In the genomic region with DNA sequence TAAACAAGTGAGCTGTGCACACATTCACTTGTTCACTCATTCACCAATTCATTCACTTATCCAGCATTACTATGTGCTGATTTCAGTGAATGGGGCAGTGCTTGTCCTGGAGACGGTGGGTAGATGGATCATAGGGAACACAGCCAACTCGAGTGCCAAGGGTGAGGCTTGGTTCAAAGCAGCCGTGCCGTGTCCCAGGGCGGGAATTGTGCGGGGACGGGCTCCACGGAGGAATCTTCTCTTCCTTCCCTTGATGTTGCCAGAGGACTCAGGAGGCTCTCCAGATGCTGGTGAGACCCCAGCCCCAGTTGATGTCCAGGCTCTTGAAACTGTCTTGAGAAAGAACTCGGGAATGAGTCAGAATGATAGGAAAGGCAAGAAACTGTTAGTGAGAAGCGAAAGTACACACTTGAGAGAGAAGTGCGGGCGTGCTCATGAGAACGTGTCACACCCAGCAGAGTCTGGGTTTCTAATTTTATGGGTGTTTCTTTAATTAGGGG, we compare ENCODE assay signal across 9 cellular contexts. TPM values are rescaled to one million over a fixed set of nuclear protein-coding genes. Genes with fewer than 3 reads are reported as not detected.
DNase-seq lines count a peak whose midpoint lies in the region; ATAC-seq and TF ChIP-seq lines count a peak whose summit lies in the region.
"Had no signal": no experiment of that assay in that cellular context is flagged by ENCODE, and none has a peak within 500 bp of the region (broad histone marks: within the 10 kb centered on the region; RNA-seq: fewer than 3 reads in every experiment).

No MANE protein-coding gene starts in this region.

- no peak for TF ChIP-seq EP300 in esophagus muscularis mucosa (IDR thresholded peaks at IDR 0.05)

- TF ChIP-seq CTCF in GM10266 (IDR thresholded peaks at IDR 0.05; ENCODE audit: control insufficient read depth, insufficient read depth, low read depth, missing control alignments) (no peak), esophagus muscularis mucosa (IDR thresholded peaks at IDR 0.05) (no peak)
- TF ChIP-seq CTCF in activated CD8-positive, alpha-beta T cell treated with anti-CD3 and anti-CD28 coated beads for 36 hours (IDR thresholded peaks at IDR 0.05) = no peak

- peaks cover 9 to 14% (median 10%) of the 10 kb centered on the region in 4 donors for H3K4me1 ChIP-seq in esophagus muscularis mucosa

- POLR2A ChIA-PET in activated CD8-positive, alpha-beta T cell treated with anti-CD3 and anti-CD28 coated beads for 36 hours (lab: Charles Lee) = no interaction called here

- no peaks in the 10 kb centered on the region for H3K9me3 Mint-ChIP-seq in activated CD8-positive, alpha-beta T cell treated with anti-CD3 and anti-CD28 coated beads for 36 hours

- peaks cover 0 to 8% (median 0%) of the 10 kb centered on the region in 4 donors for H3K27me3 ChIP-seq in esophagus muscularis mucosa

- H3K27ac ChIP-seq in esophagus muscularis mucosa (replicated peaks in 1 of 4) = peak overlapping the region in 1 of 4 donors; percentile 27

- CTCF ChIA-PET in activated CD8-positive, alpha-beta T cell treated with anti-CD3 and anti-CD28 coated beads for 36 hours (lab: Charles Lee) = interaction anchor here (1.5 to 1.7 kb wide), 2 partner anchors 158 to 162 kb away, joined by 3 to 5 read pairs; no protein-coding TSS in a partner anchor

- H3K4me3 ChIP-seq in esophagus muscularis mucosa = peak overlapping the region in 1 of 4 donors; percentile 20

- intact Hi-C loops in esophagus muscularis mucosa (cut with DNase I) = no loop called here
- intact Hi-C loops in activated CD8-positive, alpha-beta T cell treated with anti-CD3 and anti-CD28 coated beads for 36 hours (cut with micrococcal nuclease) = no loop called here

- H3K9me3 ChIP-seq in esophagus muscularis mucosa = no peaks in the 10 kb centered on the region

- H3K4me1 Mint-ChIP-seq in activated CD8-positive, alpha-beta T cell treated with anti-CD3 and anti-CD28 coated beads for 36 hours (ENCODE audit: low read depth) = peaks cover 12% of the 10 kb centered on the region

- H3K27me3 Mint-ChIP-seq in activated CD8-positive, alpha-beta T cell treated with anti-CD3 and anti-CD28 coated beads for 36 hours = no peaks in the 10 kb centered on the region

- no peaks in the 10 kb centered on the region for H3K36me3 Mint-ChIP-seq in activated CD8-positive, alpha-beta T cell treated with anti-CD3 and anti-CD28 coated beads for 36 hours (ENCODE audit: low read depth)

- WGBS in esophagus muscularis mucosa = 76% methylated on average over 13 of the region's 13 CpGs

- ATAC-seq in GM19463 (IDR thresholded peaks at IDR 0.05; ENCODE audit: unreplicated experiment) (peak; percentile 43), HG03139 (IDR thresholded peaks at IDR 0.05; ENCODE audit: unreplicated experiment) (peak; percentile 52)
- no peak for ATAC-seq in activated CD8-positive, alpha-beta T cell treated with anti-CD3 and anti-CD28 coated beads for 36 hours

- TF ChIP-seq POLR2A in esophagus muscularis mucosa (IDR thresholded peaks at IDR 0.05; ENCODE audit: low read depth) = no peak

- DNase-seq in GM10266 (ENCODE audit: extremely low spot score) (peak; percentile 77), esophagus muscularis mucosa (ENCODE audit: extremely low spot score) (peak; percentile 84), CD1c-positive myeloid dendritic cell (ENCODE audit: extremely low spot score) (no peak), SK-N-DZ (ENCODE audit: low spot score) (no peak), kidney tubule cell (ENCODE audit: low spot score) (no peak)
- no peak for DNase-seq in activated CD8-positive, alpha-beta T cell treated with anti-CD3 and anti-CD28 coated beads for 36 hours
- DNase-seq: T-helper 1 cell had no signal

- H3K4me3 Mint-ChIP-seq in activated CD8-positive, alpha-beta T cell treated with anti-CD3 and anti-CD28 coated beads for 36 hours = no peak overlapping the region

- no peaks in the 10 kb centered on the region for H3K36me3 ChIP-seq in esophagus muscularis mucosa

- no peak overlapping the region for H3K27ac Mint-ChIP-seq in activated CD8-positive, alpha-beta T cell treated with anti-CD3 and anti-CD28 coated beads for 36 hours

RNA-seq across cellular contexts. Expression of a gene that starts 3.0 kb away (rescaled TPM):
- under 1 TPM in 2 of 4 donors, not detected in 2; 0.26 to 0.42 TPM for total RNA-seq in esophagus muscularis mucosa
- polyA plus RNA-seq in SK-N-DZ (2014; cell fraction: cytosol; rRNA removed) = not detected in 2 replicates
- polyA plus RNA-seq in SK-N-DZ (2014; cell fraction: nucleus; rRNA removed) = not detected in 2 replicates
- total RNA-seq in activated CD8-positive, alpha-beta T cell treated with anti-CD3 and anti-CD28 coated beads for 36 hours = under 1 TPM; 0.11 to 0.20 TPM

Comparison
In these comparisons a context has a peak if more than half of its experiments do, and no peak if none do; other contexts are left out.
1. DNase-seq: peak in GM10266 (single experiment) and esophagus muscularis mucosa (single experiment); none in CD1c-positive myeloid dendritic cell (single experiment), SK-N-DZ (single experiment), activated CD8-positive, alpha-beta T cell treated with anti-CD3 and anti-CD28 coated beads for 36 hours (single experiment) and kidney tubule cell (single experiment).